Comparison of ENCODE assay signal across 16 cellular contexts in genomic region chr14:91021115-91021514, GRCh38. TPM values are rescaled to one million over a fixed set of nuclear protein-coding genes. Genes with fewer than 3 reads are reported as not detected.
A peak's percentile ranks its signal among the peaks of the same experiment; 100 is the strongest.
DNase-seq lines count a peak whose midpoint lies in the region; ATAC-seq and TF ChIP-seq lines count a peak whose summit lies in the region.
"Had no signal": no experiment of that assay in that cellular context is flagged by ENCODE, and none has a peak within 500 bp of the region (broad histone marks: within the 10 kb centered on the region; RNA-seq: fewer than 3 reads in every experiment).

No MANE protein-coding gene starts in this region.

- H3K27ac Mint-ChIP-seq in activated naive CD8-positive, alpha-beta T cell treated with anti-CD3 and anti-CD28 coated beads, Interleukin-2, amount 10 ng/mL, durations not matched to agents 7 days and 5 days: peak overlapping the region; percentile 93
- H3K27ac Mint-ChIP-seq in naive B cell: peak overlapping the region in 5 of 6 donors; percentile 41 to 92 (median 89)

- H3K79me2 ChIP-seq in PC-3 (ENCODE audit: low read length): no peaks in the 10 kb centered on the region

- intact Hi-C loops in PC-3 (cut with micrococcal nuclease): no loop called here

- BruUV-seq in PC-3 (replicated peaks; lab: Mats Ljungman, UMichigan): no TSS peak

- H3K4me2 ChIP-seq in PC-3 (ENCODE audit: low read length): no peak overlapping the region

- peaks cover 45% of the 10 kb centered on the region for H3K36me3 Mint-ChIP-seq in activated naive CD8-positive, alpha-beta T cell treated with anti-CD3 and anti-CD28 coated beads, Interleukin-2, amount 10 ng/mL, durations not matched to agents 7 days and 5 days
- peaks cover 0 to 7% of the 10 kb centered on the region in 2 donors for H3K36me3 Mint-ChIP-seq in naive B cell

- H3K4me1 ChIP-seq in PC-3 (ENCODE audit: insufficient read depth, low read length): no peaks in the 10 kb centered on the region
- H3K4me1 ChIP-seq: HAP-1, thyroid gland had no signal

- H3K9me2 ChIP-seq in PC-3 (replicated peaks; ENCODE audit: low read length): no peaks in the 10 kb centered on the region

- H3K27me3 Mint-ChIP-seq in activated naive CD8-positive, alpha-beta T cell treated with anti-CD3 and anti-CD28 coated beads, Interleukin-2, amount 10 ng/mL, durations not matched to agents 7 days and 5 days: no peaks in the 10 kb centered on the region
- no peaks in the 10 kb centered on the region for H3K27me3 Mint-ChIP-seq in naive B cell

- POLR2A ChIA-PET in PC-3 (lab: Charles Lee; ENCODE audit: unreplicated experiment): no interaction called here
- POLR2A ChIA-PET in activated naive CD8-positive, alpha-beta T cell treated with anti-CD3 and anti-CD28 coated beads, Interleukin-2, amount 10 ng/mL, durations not matched to agents 7 days and 5 days (lab: Charles Lee): interaction anchor here (1.0 to 2.4 kb wide), 2 partner anchors 40 to 93 kb away, joined by 3 to 16 read pairs; partner anchors contain the start of gene DGLUCY

- H3F3A ChIP-seq in PC-3 (ENCODE audit: low read length, unreplicated experiment): no peaks in the 10 kb centered on the region

- H3K4me1 Mint-ChIP-seq in activated naive CD8-positive, alpha-beta T cell treated with anti-CD3 and anti-CD28 coated beads, Interleukin-2, amount 10 ng/mL, durations not matched to agents 7 days and 5 days: peaks cover 50% of the 10 kb centered on the region
- H3K4me1 Mint-ChIP-seq in naive B cell: peaks cover 43 to 69% (median 54%) of the 10 kb centered on the region in 3 donors

- H3K9me3 Mint-ChIP-seq in activated naive CD8-positive, alpha-beta T cell treated with anti-CD3 and anti-CD28 coated beads, Interleukin-2, amount 10 ng/mL, durations not matched to agents 7 days and 5 days: no peaks in the 10 kb centered on the region
- no peaks in the 10 kb centered on the region for H3K9me3 Mint-ChIP-seq in naive B cell

- no peak for ATAC-seq in PC-3
- no peak for ATAC-seq in activated naive CD8-positive, alpha-beta T cell treated with anti-CD3 and anti-CD28 coated beads, Interleukin-2, amount 10 ng/mL, durations not matched to agents 7 days and 5 days (ENCODE audit: low read depth)
- ATAC-seq in naive B cell (ENCODE audit: low read depth in 2 of 2): no peak
- no peak for ATAC-seq in GM19395 (IDR thresholded peaks at IDR 0.05; ENCODE audit: unreplicated experiment)
- ATAC-seq: SK-N-SH treated with all-trans-retinoic acid at 6 μM for 48 hours had no signal

- no peaks in the 10 kb centered on the region for H3K36me3 ChIP-seq in PC-3 (ENCODE audit: low read depth, low read length)
- H3K36me3 ChIP-seq: HAP-1, MG63, thyroid gland had no signal

- H3K27ac ChIP-seq in PC-3 (ENCODE audit: low read length): no peak overlapping the region
- H3K27ac ChIP-seq: thyroid gland had no signal

- CTCF ChIA-PET in PC-3 (lab: Charles Lee): no interaction called here

- H2AFZ ChIP-seq in PC-3 (ENCODE audit: low read length): no peak overlapping the region

- H3K9ac ChIP-seq in PC-3 (ENCODE audit: low read length): no peak overlapping the region

- H3K27me3 ChIP-seq in PC-3 (ENCODE audit: low read length): no peaks in the 10 kb centered on the region
- H3K27me3 ChIP-seq: MG63, neutrophil, thyroid gland had no signal

- DNase-seq in Daoy (ENCODE audit: low read depth) (peak; percentile 13), PC-3 (peak; percentile 22), naive B cell (no peak), NCI-H82 (lab: John Stamatoyannopoulos, UW) (no peak), nucleus accumbens (lab: John Stamatoyannopoulos, UW) (no peak)
- DNase-seq in activated naive CD8-positive, alpha-beta T cell treated with anti-CD3 and anti-CD28 coated beads, Interleukin-2, amount 10 ng/mL, durations not matched to agents 7 days and 5 days: no peak
- DNase-seq: activated naive CD4-positive, alpha-beta T cell treated with anti-CD3 and anti-CD28 coated beads, Interleukin-2, amount 50 U/mL, for 16 hours; MG63; NCI-H187; NCI-H510A; stimulated activated CD4-positive, alpha-beta T cell treated with anti-CD3 and anti-CD28 coated beads, Interleukin-4, amount 100 ng/mL, for 1 hour; thyroid gland had no signal

- no peak overlapping the region for H3K4me3 ChIP-seq in PC-3 (ENCODE audit: low read length)
- H3K4me3 ChIP-seq: HAP-1, MG63, thyroid gland had no signal

- no peaks in the 10 kb centered on the region for H3K9me3 ChIP-seq in PC-3 (ENCODE audit: low read length)
- H3K9me3 ChIP-seq: HAP-1, MG63, neutrophil, thyroid gland had no signal

- no peaks in the 10 kb centered on the region for H4K20me1 ChIP-seq in PC-3 (ENCODE audit: low read length)

- H3K4me3 Mint-ChIP-seq in activated naive CD8-positive, alpha-beta T cell treated with anti-CD3 and anti-CD28 coated beads, Interleukin-2, amount 10 ng/mL, durations not matched to agents 7 days and 5 days: peak overlapping the region; percentile 62
- peak overlapping the region in 4 of 8 donors; percentile 26 to 47 (median 40) for H3K4me3 Mint-ChIP-seq in naive B cell

- TF ChIP-seq CTCF in PC-3 (conservative IDR thresholded peaks at IDR 0.05; ENCODE audit: low read depth, low read length): no peak

RNA-seq across cellular contexts. Expression of gene RPS6KA5, which starts 39.3 kb away (rescaled TPM):
- total RNA-seq in Daoy (2014; rRNA removed; shearing (Covaris generic)): 2.7 and 3.7 TPM in 2 replicates
- 8.6 and 10.7 TPM in 2 replicates for total RNA-seq in PC-3 (2014; rRNA removed)
- total RNA-seq in activated naive CD8-positive, alpha-beta T cell treated with anti-CD3 and anti-CD28 coated beads, Interleukin-2, amount 10 ng/mL, durations not matched to agents 7 days and 5 days: 10 to 100 TPM; 45.3 to 48.1 TPM
- polyA plus RNA-seq in naive B cell (ENCODE audit: low read depth in 6 of 6): 10 to 100 TPM; 21.2 to 33.3 (median 27.8) TPM

Comparison
In these comparisons a context has a peak if more than half of its experiments do, and no peak if none do; other contexts are left out.
1. DNase-seq: peak in Daoy (single experiment) and PC-3 (single experiment); none in activated naive CD8-positive, alpha-beta T cell treated with anti-CD3 and anti-CD28 coated beads, Interleukin-2, amount 10 ng/mL, durations not matched to agents 7 days and 5 days (single experiment), naive B cell (single experiment), NCI-H82 (single experiment) and nucleus accumbens (0 of 56).